20 cellular contexts compared by ENCODE assay signal in genomic region chr5:178419196-178419595, GRCh38.
"Had no signal": no experiment of that assay in that cellular context is flagged by ENCODE, and none has a peak within 500 bp of the region (broad histone marks: within the 10 kb centered on the region; RNA-seq: fewer than 3 reads in every experiment).

No MANE protein-coding gene starts in this region.

- H3K9me3 ChIP-seq: colonic mucosa, gastrocnemius medialis, heart left ventricle, tibial nerve had no signal

- H3K27ac ChIP-seq: brain microvascular endothelial cell, colonic mucosa, gastrocnemius medialis, heart left ventricle, tibial nerve had no signal

- H3K4me3 ChIP-seq: colonic mucosa, gastrocnemius medialis, heart left ventricle, tibial nerve had no signal

- DNase-seq: activated CD4-positive, alpha-beta memory T cell treated with anti-CD3 and anti-CD28 coated beads, Interleukin-2, amount 10 ng/mL, durations not matched to agents 7 days and 5 days; activated CD4-positive, alpha-beta T cell treated with anti-CD3 and anti-CD28 coated beads for 48 hours; activated CD4-positive, CD25-positive, alpha-beta regulatory T cell; activated CD8-positive, alpha-beta memory T cell treated with anti-CD3 and anti-CD28 coated beads, Interleukin-2, amount 10 ng/mL, durations not matched to agents 7 days and 5 days; activated naive CD4-positive, alpha-beta T cell treated with Interleukin-2 at 50 U/mL for 16 hours; anterior cingulate cortex; brain microvascular endothelial cell; colonic mucosa; gastrocnemius medialis; heart left ventricle; mesenchymal stem cell; naive thymus-derived CD8-positive, alpha-beta T cell; nucleus accumbens; stimulated activated CD4-positive, alpha-beta T cell treated with anti-CD3 and anti-CD28 coated beads, Interleukin-2, amount 100 ng/mL, for 24 hours; stimulated activated naive CD4-positive, alpha-beta T cell treated with Interleukin-2 at 50 U/mL for 16 hours had no signal

- H3K4me1 Mint-ChIP-seq: activated CD4-positive, alpha-beta memory T cell treated with anti-CD3 and anti-CD28 coated beads, Interleukin-2, amount 10 ng/mL, durations not matched to agents 7 days and 5 days; activated CD8-positive, alpha-beta memory T cell treated with anti-CD3 and anti-CD28 coated beads, Interleukin-2, amount 10 ng/mL, durations not matched to agents 7 days and 5 days; central memory CD8-positive, alpha-beta T cell had no signal

- H3K36me3 Mint-ChIP-seq: activated CD8-positive, alpha-beta memory T cell treated with anti-CD3 and anti-CD28 coated beads, Interleukin-2, amount 10 ng/mL, durations not matched to agents 7 days and 5 days; naive thymus-derived CD8-positive, alpha-beta T cell; T-cell had no signal

- H3K27ac Mint-ChIP-seq: activated CD4-positive, alpha-beta memory T cell treated with anti-CD3 and anti-CD28 coated beads, Interleukin-2, amount 10 ng/mL, durations not matched to agents 7 days and 5 days; activated CD8-positive, alpha-beta memory T cell treated with anti-CD3 and anti-CD28 coated beads, Interleukin-2, amount 10 ng/mL, durations not matched to agents 7 days and 5 days; activated T-helper 17 cell treated with anti-CD3 and anti-CD28 coated beads, Interleukin-2, amount 50 U/mL, for 72 hours; T-cell had no signal

- ATAC-seq: activated CD8-positive, alpha-beta memory T cell treated with anti-CD3 and anti-CD28 coated beads, Interleukin-2, amount 10 ng/mL, durations not matched to agents 7 days and 5 days; activated T-helper 17 cell treated with anti-CD3 and anti-CD28 coated beads, Interleukin-2, amount 50 U/mL, for 72 hours; esophagus mucosa; gastrocnemius medialis; heart left ventricle; naive thymus-derived CD8-positive, alpha-beta T cell; T-cell had no signal

- H3K36me3 ChIP-seq: brain microvascular endothelial cell, colonic mucosa, gastrocnemius medialis, heart left ventricle, tibial nerve had no signal

- H3K4me3 Mint-ChIP-seq: activated CD4-positive, alpha-beta memory T cell treated with anti-CD3 and anti-CD28 coated beads, Interleukin-2, amount 10 ng/mL, durations not matched to agents 7 days and 5 days; activated CD8-positive, alpha-beta memory T cell treated with anti-CD3 and anti-CD28 coated beads, Interleukin-2, amount 10 ng/mL, durations not matched to agents 7 days and 5 days; activated T-helper 17 cell treated with anti-CD3 and anti-CD28 coated beads, Interleukin-2, amount 50 U/mL, for 72 hours; central memory CD8-positive, alpha-beta T cell; naive thymus-derived CD8-positive, alpha-beta T cell; T-cell had no signal

- H3K9me3 Mint-ChIP-seq: activated CD4-positive, alpha-beta memory T cell treated with anti-CD3 and anti-CD28 coated beads, Interleukin-2, amount 10 ng/mL, durations not matched to agents 7 days and 5 days; activated T-helper 17 cell treated with anti-CD3 and anti-CD28 coated beads, Interleukin-2, amount 50 U/mL, for 72 hours; central memory CD8-positive, alpha-beta T cell; naive thymus-derived CD8-positive, alpha-beta T cell; T-cell had no signal

- H3K27me3 ChIP-seq: brain microvascular endothelial cell, colonic mucosa, gastrocnemius medialis, heart left ventricle, tibial nerve had no signal

- H3K4me1 ChIP-seq: colonic mucosa, gastrocnemius medialis, heart left ventricle, tibial nerve had no signal
